In the genomic region with DNA sequence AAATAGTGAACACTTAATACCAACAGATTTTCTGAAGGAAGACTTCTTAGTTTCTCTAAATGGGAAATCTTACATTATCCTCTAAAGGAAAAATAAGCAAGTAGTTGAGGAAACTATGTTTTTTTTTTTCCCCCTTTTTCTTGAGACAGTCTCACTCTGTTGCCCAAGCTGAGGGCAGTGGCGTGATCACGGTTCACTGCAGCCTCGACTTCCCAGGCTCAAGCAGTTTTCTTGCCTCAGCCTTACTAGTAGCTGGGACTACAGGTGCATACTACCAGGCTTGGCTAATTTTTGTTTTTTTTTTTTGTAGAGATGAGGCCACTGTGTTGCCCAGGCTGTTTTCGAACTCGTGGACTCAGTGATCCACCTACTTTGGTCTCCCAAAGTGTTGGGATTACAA, we compare ENCODE assay signal across 23 cellular contexts.
"Had no signal": no experiment of that assay in that cellular context is flagged by ENCODE, and none has a peak within 500 bp of the region (broad histone marks: within the 10 kb centered on the region; RNA-seq: fewer than 3 reads in every experiment).

No MANE protein-coding gene starts in this region.

- H3K27ac ChIP-seq: brain microvascular endothelial cell, Peyer's patch, RWPE1, SJSA1 had no signal

- H3K4me3 Mint-ChIP-seq: activated CD8-positive, alpha-beta memory T cell treated with anti-CD3 and anti-CD28 coated beads, Interleukin-2, amount 10 ng/mL, durations not matched to agents 7 days and 5 days; T-helper 1 cell treated with Interleukin-12 subunit alpha and Interleukin-12 subunit beta and Interleukin-4 antibody, amounts not matched to agents 30 μg/mL and 1 μg/mL, for 36 hours had no signal

- H3K27me3 ChIP-seq: brain microvascular endothelial cell, Peyer's patch, SJSA1 had no signal

- H3K36me3 ChIP-seq: brain microvascular endothelial cell, Peyer's patch had no signal

- ATAC-seq: activated CD4-positive, CD25-positive, alpha-beta regulatory T cell treated with anti-CD3 and anti-CD28 coated beads, Interleukin-2, amount 50 U/mL, for 24 hours; activated CD8-positive, alpha-beta memory T cell treated with anti-CD3 and anti-CD28 coated beads, Interleukin-2, amount 10 ng/mL, durations not matched to agents 7 days and 5 days; activated CD8-positive, alpha-beta T cell treated with anti-CD3 and anti-CD28 coated beads for 36 hours; activated naive CD4-positive, alpha-beta T cell treated with anti-CD3 and anti-CD28 coated beads, Interleukin-2, amount 50 U/mL, for 72 hours; SK-N-SH treated with all-trans-retinoic acid at 6 μM for 48 hours had no signal

- DNase-seq: activated CD4-positive, alpha-beta T cell treated with anti-CD3 and anti-CD28 coated beads for 4 hours; activated CD8-positive, alpha-beta memory T cell treated with anti-CD3 and anti-CD28 coated beads, Interleukin-2, amount 10 ng/mL, durations not matched to agents 7 days and 5 days; activated CD8-positive, alpha-beta T cell treated with anti-CD3 and anti-CD28 coated beads for 36 hours; activated effector memory CD4-positive, alpha-beta T cell treated with anti-CD3 and anti-CD28 coated beads, Interleukin-2, amount 50 U/mL, for 16 hours; activated naive CD4-positive, alpha-beta T cell treated with Interleukin-2 at 50 U/mL for 16 hours; activated T-cell treated with anti-CD3 and anti-CD28 coated beads, Interleukin-2, amount 50 U/mL, for 24 hours; brain microvascular endothelial cell; MM.1S; NCI-H1105; NCI-H1436; NCI-H1694 treated with DMSO at 0.1 percent for 48 hours; NCI-H2029 treated with DMSO at 0.1 percent for 48 hours; NCI-H510A treated with DMSO at 0.1 percent for 48 hours; NCI-H69; NK-92 treated with Interleukin-12 subunit alpha and Interleukin-12 subunit beta, amount 100 ng/mL, for 24 hours; Peyer's patch; SHP77 had no signal

- H3K27me3 Mint-ChIP-seq: activated CD8-positive, alpha-beta memory T cell treated with anti-CD3 and anti-CD28 coated beads, Interleukin-2, amount 10 ng/mL, durations not matched to agents 7 days and 5 days; activated T-cell treated with anti-CD3 and anti-CD28 coated beads, Interleukin-2, amount 50 U/mL, for 24 hours had no signal

- H3K9me3 Mint-ChIP-seq: activated CD8-positive, alpha-beta T cell treated with anti-CD3 and anti-CD28 coated beads for 36 hours; activated naive CD4-positive, alpha-beta T cell treated with anti-CD3 and anti-CD28 coated beads, Interleukin-2, amount 50 U/mL, for 72 hours; activated T-cell treated with anti-CD3 and anti-CD28 coated beads, Interleukin-2, amount 50 U/mL, for 24 hours; T-helper 1 cell treated with Interleukin-12 subunit alpha and Interleukin-12 subunit beta and Interleukin-4 antibody, amounts not matched to agents 30 μg/mL and 1 μg/mL, for 36 hours had no signal

- H3K9me3 ChIP-seq: Peyer's patch, SJSA1 had no signal

- H3K4me3 ChIP-seq: Peyer's patch, SJSA1 had no signal

- H3K27ac Mint-ChIP-seq: activated CD8-positive, alpha-beta memory T cell treated with anti-CD3 and anti-CD28 coated beads, Interleukin-2, amount 10 ng/mL, durations not matched to agents 7 days and 5 days; T-helper 1 cell treated with Interleukin-12 subunit alpha and Interleukin-12 subunit beta and Interleukin-4 antibody, amounts not matched to agents 30 μg/mL and 1 μg/mL, for 36 hours had no signal

- H3K4me1 ChIP-seq: SJSA1 had no signal
